ENCODE assay signal across 21 cellular contexts in genomic region chr3:64900916-64901903, GRCh38.
DNase-seq lines count a peak whose midpoint lies in the region; ATAC-seq and TF ChIP-seq lines count a peak whose summit lies in the region.
"Had no signal": no experiment of that assay in that cellular context is flagged by ENCODE, and none has a peak within 500 bp of the region (broad histone marks: within the 10 kb centered on the region; RNA-seq: fewer than 3 reads in every experiment).

No MANE protein-coding gene starts in this region.

- TF ChIP-seq POLR2A in heart left ventricle (IDR thresholded peaks at IDR 0.05): no peak

- TF ChIP-seq CTCF in heart left ventricle (IDR thresholded peaks at IDR 0.05) (no peak), osteoblast (IDR thresholded peaks at IDR 0.05; ENCODE audit: extremely low read depth, low read depth, low read length) (no peak)

- H3K9me3 ChIP-seq in heart left ventricle (no peaks in the 10 kb centered on the region), osteoblast (ENCODE audit: low read depth, low read length) (no peaks in the 10 kb centered on the region)
- H3K9me3 ChIP-seq: SJSA1, thyroid gland had no signal

- H3K36me3 ChIP-seq in heart left ventricle: no peaks in the 10 kb centered on the region
- H3K36me3 ChIP-seq in osteoblast (ENCODE audit: insufficient read depth, low read length): no peaks in the 10 kb centered on the region
- H3K36me3 ChIP-seq: SJSA1, thyroid gland had no signal

- DNase-seq in Right ventricle myocardium inferior (ENCODE audit: missing footprints): no peak
- no peak for DNase-seq in cardiac septum (ENCODE audit: low spot score)
- peak in 3 of 5 donors; percentile 26 to 43 (median 32) for DNase-seq in heart left ventricle
- DNase-seq in osteoblast (ENCODE audit: insufficient read length, low spot score, missing footprints): peak; percentile 18
- DNase-seq in medulla oblongata (ENCODE audit: extremely low spot score): no peak
- DNase-seq in SK-N-DZ (ENCODE audit: low spot score): no peak
- DNase-seq: 8988T; activated CD4-positive, alpha-beta T cell treated with anti-CD3 and anti-CD28 coated beads, Interleukin-2, amount 10 ng/mL, durations not matched to agents 7 days and 5 days; activated T-cell treated with anti-CD3 and anti-CD28 coated beads, Interleukin-2, amount 50 U/mL, for 1 hour; DMS53; hippocampal formation; NCI-H1436; NCI-H2227 treated with DMSO at 0.1 percent for 48 hours; retina; stimulated activated CD4-positive, alpha-beta T cell treated with anti-CD3 and anti-CD28 coated beads, Interleukin-4, amount 100 ng/mL, for 24 hours; thyroid gland had no signal

- H3K4me3 ChIP-seq in heart left ventricle (no peak overlapping the region), osteoblast (ENCODE audit: insufficient read depth, low read length) (no peak overlapping the region)
- H3K4me3 ChIP-seq: SJSA1, thyroid gland had no signal

- H3K27ac ChIP-seq in heart left ventricle: peak overlapping the region; percentile 69 to 89 (median 80)
- H3K27ac ChIP-seq in osteoblast (ENCODE audit: low read depth, low read length): no peak overlapping the region
- H3K27ac ChIP-seq: SJSA1, thyroid gland had no signal

- H3K79me2 ChIP-seq in osteoblast (ENCODE audit: insufficient read depth, low read length): no peaks in the 10 kb centered on the region

- H3K4me1 ChIP-seq in heart left ventricle (peaks cover 9 to 72% (median 42%) of the 10 kb centered on the region in 12 donors), osteoblast (ENCODE audit: insufficient read depth, low read length) (no peaks in the 10 kb centered on the region)
- H3K4me1 ChIP-seq: SJSA1 had no signal

- intact Hi-C loops in Right ventricle myocardium inferior (cut with DNase I) (loop anchor here (2.0 to 10.0 kb wide), 2 partner anchors 216 to 274 kb away; no protein-coding TSS in a partner anchor), cardiac septum (cut with DNase I) (loop anchor here (5.0 kb wide), 1 partner anchor 84 kb away; no protein-coding TSS in a partner anchor), heart left ventricle (cut with DNase I) (loop anchor here in 6 of 10 donors (5.0 to 10.0 kb wide), 5 partner anchors 106 to 366 kb away; partner anchors contain the start of gene ADAMTS9 (in 4 of the 6))

- no peak overlapping the region for H2AFZ ChIP-seq in osteoblast (ENCODE audit: low read length)

- peak; percentile 81 for ATAC-seq in Right ventricle myocardium inferior
- ATAC-seq in heart left ventricle: peak; percentile 68 to 86 (median 84)
- no peak for ATAC-seq in GM21786 (IDR thresholded peaks at IDR 0.05; ENCODE audit: unreplicated experiment)
- no peak for ATAC-seq in GM21825 (IDR thresholded peaks at IDR 0.05; ENCODE audit: unreplicated experiment)
- ATAC-seq: activated naive CD4-positive, alpha-beta T cell treated with anti-CD3 and anti-CD28 coated beads, Interleukin-2, amount 50 U/mL, for 72 hours; natural killer cell treated with Interleukin-12 subunit alpha and Interleukin-12 subunit beta and Interleukin-15 and Interleukin-18, amount 100 ng/mL, for 72 hours had no signal

- H3K27me3 ChIP-seq in heart left ventricle: no peaks in the 10 kb centered on the region
- H3K27me3 ChIP-seq in osteoblast (ENCODE audit: insufficient read depth, low read length): no peaks in the 10 kb centered on the region
- H3K27me3 ChIP-seq: SJSA1, thyroid gland had no signal

- no peaks in the 10 kb centered on the region for H4K20me1 ChIP-seq in osteoblast (ENCODE audit: insufficient read depth, low read length)

- WGBS in heart left ventricle, 4 donors: 18 to 19% (median 19%) methylated on average over 5 of the region's 5 CpGs

- no peak overlapping the region for H3K4me2 ChIP-seq in osteoblast (ENCODE audit: insufficient read depth, low read length)

Comparison
In these comparisons a context has a peak if more than half of its experiments do, and no peak if none do; other contexts are left out.
1. DNase-seq: peak in heart left ventricle (3 of 5) and osteoblast (single experiment); none in Right ventricle myocardium inferior (single experiment), cardiac septum (single experiment), medulla oblongata (single experiment) and SK-N-DZ (single experiment).
2. ATAC-seq: peak in Right ventricle myocardium inferior (single experiment) and heart left ventricle (4 of 4); none in GM21786 (single experiment) and GM21825 (single experiment).